In genomic region chr20:31723282-31724078, GRCh38 we compare ENCODE assay signal across 1 cellular context.
TF ChIP-seq lines count a peak whose summit lies in the region.

No MANE protein-coding gene starts in this region.

TF ChIP-seq in WTC11, 78 proteins besides CTCF, POLR2A, EP300 and RAD21 (continued from another document):
- TF ChIP-seq ZMAT4 (CRISPR knock-in tag; IDR thresholded peaks at IDR 0.05), result 0 out of 2 replicates have a peak, but pooled peaks have one; percentile 20
- TF ChIP-seq ZNF416 (CRISPR knock-in tag; IDR thresholded peaks at IDR 0.05), result 0 out of 2 replicates have a peak, but pooled peaks have one; percentile 7
- peak; percentile 40; the same call in 1 of the 2 replicates for TF ChIP-seq NFE2L1 (CRISPR knock-in tag; IDR thresholded peaks at IDR 0.05)
- TF ChIP-seq ZNF423 (CRISPR knock-in tag; IDR thresholded peaks at IDR 0.05), result peak; percentile 74
- TF ChIP-seq E2F5 (CRISPR knock-in tag; IDR thresholded peaks at IDR 0.05), result peak; percentile 74
- peak; percentile 43; the same call in 1 of the 2 replicates for TF ChIP-seq JUN (CRISPR knock-in tag; IDR thresholded peaks at IDR 0.05)
- TF ChIP-seq SP1 (CRISPR knock-in tag; conservative IDR thresholded peaks at IDR 0.05), result peak; percentile 86
- 0 out of 2 replicates have a peak, but pooled peaks have one; percentile 32 for TF ChIP-seq USF2 (CRISPR knock-in tag; IDR thresholded peaks at IDR 0.05)
- peak; percentile 99 for TF ChIP-seq NFYB (CRISPR knock-in tag; conservative IDR thresholded peaks at IDR 0.05; ENCODE audit: low read depth)
- TF ChIP-seq MYBL2 (CRISPR knock-in tag; IDR thresholded peaks at IDR 0.05), result peak; percentile 63; the same call in 1 of the 2 replicates
